In the genomic region with DNA sequence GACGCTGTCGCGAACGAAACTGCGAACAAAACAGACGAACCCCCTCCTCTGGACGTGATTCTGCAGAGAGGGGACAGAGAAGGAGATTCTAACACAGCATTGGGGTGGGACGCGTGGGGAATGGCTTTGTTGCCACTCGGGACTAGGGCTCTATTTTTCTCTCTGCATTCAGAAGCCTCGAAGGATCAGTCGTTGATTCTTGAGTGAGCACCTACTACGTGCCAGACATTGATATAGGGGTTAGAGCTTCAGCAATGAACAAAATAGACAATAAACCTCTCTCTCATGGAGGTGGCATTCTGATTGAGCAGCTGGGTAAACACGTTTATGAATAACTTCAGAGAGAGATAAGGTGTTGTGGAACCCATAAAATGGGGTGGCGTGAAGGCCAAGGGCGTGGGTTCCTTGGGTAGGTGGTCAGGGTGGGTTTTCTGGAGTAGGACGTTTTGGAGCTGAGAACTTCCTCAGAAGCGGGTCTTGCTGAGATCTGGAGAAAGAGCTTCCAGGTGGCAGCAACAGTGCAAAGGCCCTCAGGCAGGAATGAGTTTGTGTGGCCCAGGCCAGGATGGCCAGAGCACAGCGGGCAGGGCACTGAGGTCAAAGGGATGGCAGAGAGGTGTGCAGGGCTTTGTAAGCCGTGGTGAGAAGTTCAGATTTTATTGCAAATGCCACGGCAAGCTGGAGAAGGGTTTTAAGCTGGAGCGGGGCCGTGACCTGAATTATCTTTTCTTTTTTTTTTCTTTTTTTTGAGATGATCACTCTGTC, we compare ENCODE assay signal across 10 cellular contexts. TPM values are rescaled to one million over a fixed set of nuclear protein-coding genes. Genes with fewer than 3 reads are reported as not detected.
A peak's percentile ranks its signal among the peaks of the same experiment; 100 is the strongest.
DNase-seq lines count a peak whose midpoint lies in the region; ATAC-seq and TF ChIP-seq lines count a peak whose summit lies in the region.
"Had no signal": no experiment of that assay in that cellular context is flagged by ENCODE, and none has a peak within 500 bp of the region (broad histone marks: within the 10 kb centered on the region; RNA-seq: fewer than 3 reads in every experiment).

No MANE protein-coding gene starts in this region.

- peaks cover 3% of the 10 kb centered on the region for H3K36me3 Mint-ChIP-seq in nephron (ENCODE audit: low read depth)

- no peak for DNase-seq in IMR-90
- no peak for DNase-seq in epithelial cell of prostate (ENCODE audit: low read depth, low spot score)
- no peak for DNase-seq in head of caudate nucleus
- DNase-seq: activated CD4-positive, alpha-beta T cell treated with anti-CD3 and anti-CD28 coated beads, Interleukin-2, amount 50 U/mL, for 4 hours; NCI-H345 had no signal

- TF ChIP-seq RAD21 in IMR-90 (IDR thresholded peaks at IDR 0.05; ENCODE audit: low read length): no peak

- peaks cover 39% of the 10 kb centered on the region for H3K4me1 Mint-ChIP-seq in nephron

- H3K4me2 ChIP-seq in IMR-90 (ENCODE audit: low read depth, low read length): peak overlapping the region; percentile 77

- no peak for TF ChIP-seq CTCF in 22Rv1 (IDR thresholded peaks at IDR 0.05)
- no peak for TF ChIP-seq CTCF in IMR-90 (conservative IDR thresholded peaks at IDR 0.05; ENCODE audit: low read depth, low read length)
- no peak for TF ChIP-seq CTCF in nephron (IDR thresholded peaks at IDR 0.05; ENCODE audit: unreplicated experiment in 3 of 3)

- POLR2A ChIA-PET in IMR-90 (lab: Charles Lee; ENCODE audit: unreplicated experiment): no interaction called here

- peaks cover 6% of the 10 kb centered on the region; the same call in 1 of the 2 replicates for H3K36me3 ChIP-seq in IMR-90 (ENCODE audit: control insufficient read depth, insufficient read depth, low read length)

- H3K4me3 Mint-ChIP-seq in nephron: peak overlapping the region; percentile 90 to 98 (median 93)

- CTCF ChIA-PET in IMR-90 (lab: Yijun Ruan, JAX): no interaction called here

- H3K9ac ChIP-seq in IMR-90 (ENCODE audit: low read depth, low read length): peak overlapping the region; percentile 93

- H2AFZ ChIP-seq in IMR-90 (replicated peaks; ENCODE audit: low read length, poor library complexity): peak overlapping the region; percentile 99

- peaks cover 2% of the 10 kb centered on the region for H3K9me3 Mint-ChIP-seq in nephron

- H2AK5ac ChIP-seq in IMR-90 (ENCODE audit: low read depth, low read length): peak overlapping the region; percentile 98

- 0 out of 2 replicates have a peak, but pooled peaks cover 6% of the 10 kb centered on the region for H4K20me1 ChIP-seq in IMR-90 (ENCODE audit: insufficient read depth, low read length)

- peak overlapping the region; percentile 8 for H3K18ac ChIP-seq in IMR-90 (ENCODE audit: low read depth, low read length)

- peak overlapping the region; percentile 100 for H2AK9ac ChIP-seq in IMR-90 (replicated peaks; ENCODE audit: low read depth, low read length, poor library complexity)

- WGBS in IMR-90 (ENCODE audit: extremely low coverage in 2 of 2, insufficient read length in 1 of 2), 2 experiments: 80% methylated on average over 3 of the region's 23 CpGs; no CpG with 5 or more reads in 1 of the 2 experiments

- peak overlapping the region; percentile 82; the same call in 1 of the 3 replicates for H2BK15ac ChIP-seq in IMR-90 (ENCODE audit: low read depth, low read length)

- no TSS peak for BruUV-seq in IMR-90 (replicated peaks; lab: Mats Ljungman, UMichigan)

- ATAC-seq in IMR-90 (ENCODE audit: low read depth): no peak
- ATAC-seq in HG02981 (IDR thresholded peaks at IDR 0.05; ENCODE audit: unreplicated experiment): no peak
- no peak for ATAC-seq in HG03460 (IDR thresholded peaks at IDR 0.05; ENCODE audit: unreplicated experiment)
- no peak for ATAC-seq in GM18511 (IDR thresholded peaks at IDR 0.05; ENCODE audit: unreplicated experiment)

- H3K27me3 ChIP-seq in IMR-90 (ENCODE audit: control insufficient read depth, insufficient read depth, low read length): no peaks in the 10 kb centered on the region

- H3K27me3 Mint-ChIP-seq in nephron (ENCODE audit: low read depth): no peaks in the 10 kb centered on the region

- dilution Hi-C loops in IMR-90 (cut with HindIII; ENCODE audit: low sequenced_read_pairs, unreplicated experiment): no loop called here

- peaks cover 31 to 62% of the 10 kb centered on the region in 2 experiments for H3K79me1 ChIP-seq in IMR-90 (ENCODE audit: low read depth in 1 of 2, low read length in 2 of 2)

- no peak overlapping the region for H2BK20ac ChIP-seq in IMR-90 (ENCODE audit: low read depth, low read length)

- H4K8ac ChIP-seq in IMR-90 (ENCODE audit: low read depth in 2 of 2, low read length in 2 of 2): peak overlapping the region; percentile 94 to 96

- H3K27ac ChIP-seq in 22Rv1: peak overlapping the region; percentile 96
- peak overlapping the region; percentile 89 for H3K27ac ChIP-seq in IMR-90 (ENCODE audit: insufficient read depth, low read length)
- peak overlapping the region; percentile 64 for H3K27ac ChIP-seq in epithelial cell of prostate

- intact Hi-C loops in IMR-90 (cut with micrococcal nuclease) (no loop called here), head of caudate nucleus (cut with DNase I) (no loop called here)

- peak overlapping the region; percentile 98 for H3K4ac ChIP-seq in IMR-90 (ENCODE audit: low read depth, low read length)

- H3K9me3 ChIP-seq in IMR-90 (ENCODE audit: control insufficient read depth, insufficient read depth, low read length): peaks cover 3% of the 10 kb centered on the region

- peak overlapping the region; percentile 59 for H4K5ac ChIP-seq in IMR-90 (ENCODE audit: low read depth, low read length)

- TF ChIP-seq POLR2A in IMR-90 (IDR thresholded peaks at IDR 0.05; ENCODE audit: low read depth, low read length): no peak

- H3K27ac Mint-ChIP-seq in nephron: peak overlapping the region; percentile 95 to 96 (median 95)

- H3K14ac ChIP-seq in IMR-90 (replicated peaks; ENCODE audit: low read depth, low read length): peak overlapping the region; percentile 99

- in situ Hi-C loops in IMR-90 (cut with MboI; ENCODE audit: low sequenced_read_pairs): no loop called here

- H2BK5ac ChIP-seq in IMR-90 (ENCODE audit: low read depth, low read length, poor library complexity, severe bottlenecking): peak overlapping the region; percentile 73

- H3K9me1 ChIP-seq in IMR-90 (ENCODE audit: insufficient read depth, low read length): peaks cover 48% of the 10 kb centered on the region

- peak overlapping the region; percentile 55 for H3K4me3 ChIP-seq in IMR-90 (ENCODE audit: insufficient read depth, low read depth, low read length)

- peak overlapping the region; percentile 42 for H2BK120ac ChIP-seq in IMR-90 (ENCODE audit: low read depth, low read length)

- peak overlapping the region; percentile 89 for H3K23ac ChIP-seq in IMR-90 (ENCODE audit: low read depth, low read length)

- H3K56ac ChIP-seq in IMR-90 (ENCODE audit: extremely low read depth, insufficient read depth, low read length): peak overlapping the region; percentile 92

- peak overlapping the region; percentile 96 for H4K91ac ChIP-seq in IMR-90 (ENCODE audit: insufficient read depth, low read depth, low read length)

- H3K4me1 ChIP-seq in IMR-90 (ENCODE audit: control insufficient read depth, insufficient read depth, low read length): peaks cover 25% of the 10 kb centered on the region

TF ChIP-seq in IMR-90, 13 proteins besides CTCF, POLR2A, EP300 and RAD21:
- no peak for TF ChIP-seq USF2 (IDR thresholded peaks at IDR 0.05; ENCODE audit: low read depth, low read length)
- TF ChIP-seq SMC3 (IDR thresholded peaks at IDR 0.05; ENCODE audit: low read depth, low read length): no peak
TF ChIP-seq in IMR-90: peak in this region for 0.

RNA-seq across cellular contexts. Expression of gene SLC2A10, which starts 0.9 kb away (rescaled TPM):
- 14.7 and 15.2 TPM in 2 replicates for total RNA-seq in IMR-90 (2012; rRNA removed)
- polyA plus RNA-seq in IMR-90 (2012; rRNA removed): 22.0 TPM in 2 replicates
- 15.4 and 26.3 TPM in 2 replicates for polyA plus RNA-seq in IMR-90 (2012; cell fraction: cytosol; rRNA removed)
- polyA plus RNA-seq in IMR-90 (2012; cell fraction: nucleus; rRNA removed; ENCODE audit: low replicate concordance): 21.8 and 22.7 TPM in 2 replicates

RNA-seq across cellular contexts. Expression of gene TP53RK, which starts 21.1 kb away (rescaled TPM):
- 10.6 and 16.1 TPM in 2 replicates for total RNA-seq in IMR-90 (2012; rRNA removed)
- polyA plus RNA-seq in IMR-90 (2012; rRNA removed): 8.7 and 9.0 TPM in 2 replicates
- polyA plus RNA-seq in IMR-90 (2012; cell fraction: cytosol; rRNA removed): 7.0 and 8.1 TPM in 2 replicates
- polyA plus RNA-seq in IMR-90 (2012; cell fraction: nucleus; rRNA removed; ENCODE audit: low replicate concordance): 2.5 and 3.0 TPM in 2 replicates

RNA-seq across cellular contexts. Expression of gene SLC13A3, which starts 59.1 kb away (rescaled TPM):
- total RNA-seq in IMR-90 (2012; rRNA removed): 2.5 and 2.8 TPM in 2 replicates
- 3.9 and 4.2 TPM in 2 replicates for polyA plus RNA-seq in IMR-90 (2012; rRNA removed)
- 2.6 and 2.9 TPM in 2 replicates for polyA plus RNA-seq in IMR-90 (2012; cell fraction: cytosol; rRNA removed)
- 4.3 and 5.7 TPM in 2 replicates for polyA plus RNA-seq in IMR-90 (2012; cell fraction: nucleus; rRNA removed; ENCODE audit: low replicate concordance)
